In the genomic region with DNA sequence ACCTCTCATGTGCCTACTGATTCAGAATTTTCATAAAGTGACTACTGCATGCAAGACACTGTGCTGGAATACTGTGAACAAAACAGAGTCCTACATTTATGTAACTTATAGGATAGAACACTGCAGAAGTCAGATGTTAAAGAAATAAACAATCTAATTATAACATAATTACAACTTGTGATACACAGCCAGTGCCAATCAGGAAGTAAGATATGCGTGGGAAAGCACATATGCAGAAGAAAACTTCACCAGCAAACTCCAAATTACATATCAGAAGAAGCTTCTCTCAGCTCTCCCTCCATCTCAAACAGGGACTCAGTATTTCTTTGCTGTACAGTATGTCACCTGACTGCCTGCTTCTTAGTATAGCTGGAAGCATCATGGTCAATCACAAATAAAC, we compare ENCODE assay signal across 21 cellular contexts.
"Had no signal": no experiment of that assay in that cellular context is flagged by ENCODE, and none has a peak within 500 bp of the region (broad histone marks: within the 10 kb centered on the region; RNA-seq: fewer than 3 reads in every experiment).

No MANE protein-coding gene starts in this region.

- H3K36me3 ChIP-seq: gastrocnemius medialis, heart left ventricle, left ventricle myocardium inferior, suprapubic skin, upper lobe of left lung had no signal

- H3K4me3 Mint-ChIP-seq: activated CD4-positive, alpha-beta T cell treated with anti-CD3 and anti-CD28 coated beads, Interleukin-2, amount 10 ng/mL, durations not matched to agents 7 days and 5 days; activated CD8-positive, alpha-beta T cell treated with anti-CD3 and anti-CD28 coated beads, Interleukin-2, amount 10 ng/mL, durations not matched to agents 7 days and 5 days; activated naive CD4-positive, alpha-beta T cell treated with anti-CD3 and anti-CD28 coated beads for 36 hours; activated T-cell treated with anti-CD3 and anti-CD28 coated beads, Interleukin-2, amount 50 U/mL, for 24 hours; brain; endodermal cell; stimulated activated naive CD8-positive, alpha-beta T cell treated with anti-CD3 and anti-CD28 coated beads, Interleukin-15, Interleukin-2, amounts not matched to agents 100 ng/mL and 50 ng/mL, for 24 hours had no signal

- H3K9me3 ChIP-seq: gastrocnemius medialis, heart left ventricle, left ventricle myocardium inferior, suprapubic skin, upper lobe of left lung had no signal

- H3K9me3 Mint-ChIP-seq: activated CD4-positive, alpha-beta T cell treated with anti-CD3 and anti-CD28 coated beads, Interleukin-2, amount 10 ng/mL, durations not matched to agents 7 days and 5 days; activated naive CD4-positive, alpha-beta T cell treated with anti-CD3 and anti-CD28 coated beads for 36 hours; activated T-cell treated with anti-CD3 and anti-CD28 coated beads, Interleukin-2, amount 50 U/mL, for 24 hours; activated T-helper 2 cell treated with anti-CD3 and anti-CD28 coated beads, Interferon-gamma antibody, Interleukin-2, Interleukin-4, amounts not matched to agents 10 μg/mL and 5 μg/mL and 100 μg/mL, durations not matched to agents 14 hours and 24 hours and 36 hours; brain; endodermal cell; stimulated activated naive CD8-positive, alpha-beta T cell treated with anti-CD3 and anti-CD28 coated beads, Interleukin-15, Interleukin-2, amounts not matched to agents 100 ng/mL and 50 ng/mL, for 24 hours had no signal

- H3K27ac ChIP-seq: gastrocnemius medialis, heart left ventricle, left ventricle myocardium inferior, suprapubic skin, upper lobe of left lung had no signal

- H3K36me3 Mint-ChIP-seq: brain had no signal

- H3K4me3 ChIP-seq: gastrocnemius medialis, heart left ventricle, left ventricle myocardium inferior, suprapubic skin, upper lobe of left lung had no signal

- H3K27me3 ChIP-seq: gastrocnemius medialis, heart left ventricle, suprapubic skin, upper lobe of left lung had no signal

- ATAC-seq: activated CD8-positive, alpha-beta T cell treated with anti-CD3 and anti-CD28 coated beads, Interleukin-2, amount 10 ng/mL, durations not matched to agents 7 days and 5 days; gastrocnemius medialis; heart left ventricle; right cardiac atrium had no signal

- H3K4me1 ChIP-seq: heart left ventricle, left ventricle myocardium inferior, suprapubic skin, upper lobe of left lung had no signal

- H3K27me3 Mint-ChIP-seq: brain; progenitor cell of endocrine pancreas; stimulated activated naive CD8-positive, alpha-beta T cell treated with anti-CD3 and anti-CD28 coated beads, Interleukin-15, Interleukin-2, amounts not matched to agents 100 ng/mL and 50 ng/mL, for 24 hours had no signal

- H3K4me1 Mint-ChIP-seq: activated CD4-positive, alpha-beta T cell treated with anti-CD3 and anti-CD28 coated beads, Interleukin-2, amount 10 ng/mL, durations not matched to agents 7 days and 5 days had no signal

- H3K27ac Mint-ChIP-seq: activated CD4-positive, alpha-beta T cell treated with anti-CD3 and anti-CD28 coated beads, Interleukin-2, amount 10 ng/mL, durations not matched to agents 7 days and 5 days; activated CD8-positive, alpha-beta T cell treated with anti-CD3 and anti-CD28 coated beads, Interleukin-2, amount 10 ng/mL, durations not matched to agents 7 days and 5 days; activated naive CD4-positive, alpha-beta T cell treated with anti-CD3 and anti-CD28 coated beads for 36 hours; activated T-cell treated with anti-CD3 and anti-CD28 coated beads, Interleukin-2, amount 50 U/mL, for 24 hours; activated T-helper 2 cell treated with anti-CD3 and anti-CD28 coated beads, Interferon-gamma antibody, Interleukin-2, Interleukin-4, amounts not matched to agents 10 μg/mL and 5 μg/mL and 100 μg/mL, durations not matched to agents 14 hours and 24 hours and 36 hours; endodermal cell; stimulated activated naive CD8-positive, alpha-beta T cell treated with anti-CD3 and anti-CD28 coated beads, Interleukin-15, Interleukin-2, amounts not matched to agents 100 ng/mL and 50 ng/mL, for 24 hours had no signal

- DNase-seq: activated CD4-positive, alpha-beta T cell treated with anti-CD3 and anti-CD28 coated beads, Interleukin-2, amount 10 ng/mL, durations not matched to agents 7 days and 5 days; activated CD8-positive, alpha-beta T cell treated with anti-CD3 and anti-CD28 coated beads, Interleukin-2, amount 10 ng/mL, durations not matched to agents 7 days and 5 days; activated naive CD4-positive, alpha-beta T cell treated with anti-CD3 and anti-CD28 coated beads for 36 hours; activated T-cell treated with anti-CD3 and anti-CD28 coated beads, Interleukin-2, amount 50 U/mL, for 24 hours; caudate nucleus; endodermal cell; erythroblast; gastrocnemius medialis; heart left ventricle; left ventricle myocardium inferior; mammary epithelial cell; occipital lobe; right cardiac atrium; stimulated activated CD4-positive, alpha-beta T cell treated with anti-CD3 and anti-CD28 coated beads, Interleukin-2, amount 100 ng/mL, for 24 hours; T1000; upper lobe of left lung had no signal
